19 cellular contexts compared by ENCODE assay signal in the genomic region with DNA sequence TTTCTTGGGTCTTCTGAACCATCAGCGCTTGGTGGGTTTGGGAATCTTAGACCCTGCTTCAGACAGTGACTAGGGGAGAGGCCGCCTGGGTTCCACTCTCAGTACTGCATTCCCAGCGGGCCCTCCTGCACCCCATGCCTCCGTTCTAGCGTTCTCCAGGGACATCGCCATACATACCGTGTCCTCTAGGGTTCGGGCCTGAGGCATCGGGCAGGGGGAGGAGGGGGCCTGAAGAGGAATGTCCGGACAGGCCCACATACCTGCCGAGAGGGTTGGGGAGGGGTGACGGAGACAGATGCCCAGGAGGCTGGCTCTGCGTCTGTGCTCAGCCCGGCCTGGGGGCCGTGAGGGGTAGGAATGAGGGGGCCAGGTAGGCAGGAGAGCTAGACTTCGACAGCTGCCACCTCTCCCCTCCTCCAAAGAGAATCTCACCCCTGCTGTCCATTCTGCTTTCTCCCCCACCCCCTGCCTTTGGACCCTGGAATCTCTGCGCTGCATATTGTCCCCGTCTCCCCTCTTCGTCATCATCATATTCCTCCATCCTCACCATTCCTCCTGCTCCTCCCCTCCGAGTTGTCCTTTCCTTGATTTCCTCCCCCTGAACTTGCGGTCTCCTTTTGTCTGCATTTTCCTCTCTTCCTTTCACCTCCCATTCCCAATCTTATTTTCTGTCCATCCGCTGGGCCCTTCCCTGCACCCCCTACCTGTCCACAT. TPM values are rescaled to one million over a fixed set of nuclear protein-coding genes. Genes with fewer than 3 reads are reported as not detected.
DNase-seq lines count a peak whose midpoint lies in the region; ATAC-seq and TF ChIP-seq lines count a peak whose summit lies in the region.
"Had no signal": no experiment of that assay in that cellular context is flagged by ENCODE, and none has a peak within 500 bp of the region (broad histone marks: within the 10 kb centered on the region; RNA-seq: fewer than 3 reads in every experiment).

No MANE protein-coding gene starts in this region.

- H3K36me3 ChIP-seq in CD8-positive, alpha-beta memory T cell (ENCODE audit: insufficient read depth, low read length), result no peaks in the 10 kb centered on the region
- H3K36me3 ChIP-seq in HEK293 (ENCODE audit: control insufficient read depth in 2 of 2, insufficient read depth in 1 of 2, low read length in 2 of 2) (no peaks in the 10 kb centered on the region), BE2C (no peaks in the 10 kb centered on the region)
- H3K36me3 ChIP-seq: BLaER1, lower lobe of right lung, neutrophil, Peyer's patch, tibial artery had no signal

- intact Hi-C loops in dorsolateral prefrontal cortex (cut with DNase I), result no loop called here

- H3K36me3 Mint-ChIP-seq in CD8-positive, alpha-beta memory T cell, result no peaks in the 10 kb centered on the region
- no peaks in the 10 kb centered on the region for H3K36me3 Mint-ChIP-seq in nephron progenitor cell (ENCODE audit: low read depth)

- H3K27ac ChIP-seq in CD8-positive, alpha-beta memory T cell (ENCODE audit: low read depth, low read length), result no peak overlapping the region
- H3K27ac ChIP-seq in HEK293 (ENCODE audit: extremely low read depth, low read depth, low read length) (no peak overlapping the region), dorsolateral prefrontal cortex (no peak overlapping the region)
- H3K27ac ChIP-seq: BLaER1, lower lobe of right lung, neutrophil, Peyer's patch, tibial artery, VCaP had no signal

- peaks cover 24 to 42% (median 32%) of the 10 kb centered on the region in 3 donors for H3K4me1 Mint-ChIP-seq in CD8-positive, alpha-beta memory T cell
- H3K4me1 Mint-ChIP-seq in nephron progenitor cell, result peaks cover 23% of the 10 kb centered on the region

- POLR2A ChIA-PET in CD8-positive, alpha-beta memory T cell (lab: Charles Lee), result no interaction called here
- POLR2A ChIA-PET in HEK293 (lab: Yijun Ruan, JAX), result no interaction called here

- no peaks in the 10 kb centered on the region for H3K9me3 Mint-ChIP-seq in CD8-positive, alpha-beta memory T cell
- peaks cover 5% of the 10 kb centered on the region for H3K9me3 Mint-ChIP-seq in nephron progenitor cell
- H3K9me3 Mint-ChIP-seq: activated naive CD4-positive, alpha-beta T cell treated with anti-CD3 and anti-CD28 coated beads, Interleukin-2, amount 50 U/mL, for 72 hours had no signal

- H3K27me3 Mint-ChIP-seq in CD8-positive, alpha-beta memory T cell, result peaks cover 34 to 64% of the 10 kb centered on the region in 2 donors
- H3K27me3 Mint-ChIP-seq in nephron progenitor cell (ENCODE audit: low read depth, poor library complexity), result peaks cover 100% of the 10 kb centered on the region

- no peaks in the 10 kb centered on the region for H3K9me3 ChIP-seq in CD8-positive, alpha-beta memory T cell (ENCODE audit: low read length)
- H3K9me3 ChIP-seq in HEK293 (ENCODE audit: control insufficient read depth, insufficient read depth, low read depth, low read length) (no peaks in the 10 kb centered on the region), BE2C (no peaks in the 10 kb centered on the region)
- H3K9me3 ChIP-seq: BLaER1, lower lobe of right lung, neutrophil, Peyer's patch, tibial artery had no signal

- CTCF ChIA-PET in CD8-positive, alpha-beta memory T cell (lab: Charles Lee), result interaction anchor here (0.9 to 23.1 kb wide), 6 partner anchors 9 to 119 kb away, joined by 3 to 1010 read pairs (median 4); no protein-coding TSS in a partner anchor
- CTCF ChIA-PET in HEK293 (lab: Yijun Ruan, JAX), result interaction anchor here (0.8 to 17.7 kb wide), 3 partner anchors 23 to 27 kb away, joined by 3 to 552 read pairs (median 4); no protein-coding TSS in a partner anchor

- peak overlapping the region in 4 of 7 donors; percentile 53 to 77 (median 68) for H3K4me3 Mint-ChIP-seq in CD8-positive, alpha-beta memory T cell
- peak overlapping the region; percentile 57 for H3K4me3 Mint-ChIP-seq in nephron progenitor cell

- TF ChIP-seq CTCF in HEK293 (tag by site-specific recombination; IDR thresholded peaks at IDR 0.05), result no peak
- TF ChIP-seq CTCF in dorsolateral prefrontal cortex (IDR thresholded peaks at IDR 0.05 in 54 of 56, conservative IDR thresholded peaks at IDR 0.05 in 2 of 56; ENCODE audit: low read depth in 1 of 56, partially characterized antibody in 56 of 56), result no peak
- TF ChIP-seq CTCF in nephron progenitor cell (IDR thresholded peaks at IDR 0.05), result no peak
- no peak for TF ChIP-seq CTCF in BE2C (IDR thresholded peaks at IDR 0.05; ENCODE audit: low read depth, low read length)

- DNase-seq in CD8-positive, alpha-beta memory T cell, result no peak
- DNase-seq in dorsolateral prefrontal cortex (no peak), nephron progenitor cell (no peak), cerebellar cortex (ENCODE audit: low spot score) (no peak), BE2C (no peak)
- DNase-seq in stimulated activated CD4-positive, alpha-beta T cell treated with anti-CD3 and anti-CD28 coated beads, Interleukin-2, amount 100 ng/mL, for 48 hours, result no peak
- DNase-seq: lower lobe of right lung; NCI-H526; Peyer's patch; stimulated activated CD4-positive, alpha-beta T cell treated with anti-CD3 and anti-CD28 coated beads, Interleukin-1b, Interleukin-23, amount 100 ng/mL, for 48 hours; tibial artery had no signal

- peak overlapping the region in 1 of 8 donors; percentile 68 for H3K27ac Mint-ChIP-seq in CD8-positive, alpha-beta memory T cell
- H3K27ac Mint-ChIP-seq in nephron progenitor cell, result no peak overlapping the region
- H3K27ac Mint-ChIP-seq: activated naive CD4-positive, alpha-beta T cell treated with anti-CD3 and anti-CD28 coated beads, Interleukin-2, amount 50 U/mL, for 72 hours had no signal

- peaks cover 19% of the 10 kb centered on the region for H3K27me3 ChIP-seq in CD8-positive, alpha-beta memory T cell (ENCODE audit: insufficient read depth, low read length, poor library complexity, severe bottlenecking)
- H3K27me3 ChIP-seq in dorsolateral prefrontal cortex (peaks cover 0 to 87% (median 54%) of the 10 kb centered on the region in 45 donors), BE2C (no peaks in the 10 kb centered on the region)

- H3K4me1 ChIP-seq in CD8-positive, alpha-beta memory T cell (ENCODE audit: insufficient read depth, low read length), result peaks cover 32% of the 10 kb centered on the region
- H3K4me1 ChIP-seq in HEK293 (ENCODE audit: control insufficient read depth, insufficient read depth, low read length) (no peaks in the 10 kb centered on the region), BE2C (peaks cover 35% of the 10 kb centered on the region)

- H3K4me3 ChIP-seq in CD8-positive, alpha-beta memory T cell (ENCODE audit: low read length), result no peak overlapping the region
- H3K4me3 ChIP-seq in HEK293 (ENCODE audit: low read depth, low read length), result no peak overlapping the region
- peak overlapping the region in 34 of 59 donors; percentile 4 to 47 (median 28) for H3K4me3 ChIP-seq in dorsolateral prefrontal cortex
- H3K4me3 ChIP-seq in BE2C (ENCODE audit: low read depth, low read length), result no peak overlapping the region
- H3K4me3 ChIP-seq: BLaER1, lower lobe of right lung, tibial artery had no signal

- ATAC-seq in GM18520 (IDR thresholded peaks at IDR 0.05; ENCODE audit: unreplicated experiment), result no peak
- ATAC-seq: right cardiac atrium had no signal

TF ChIP-seq in HEK293, 187 proteins besides CTCF, POLR2A, EP300 and RAD21:
- TF ChIP-seq ZNF341 (tag by site-specific recombination; IDR thresholded peaks at IDR 0.05; ENCODE audit: low read depth), result 0 out of 2 replicates have a peak, but pooled peaks have one; percentile 12
- 0 out of 2 replicates have a peak, but pooled peaks have one; percentile 39 for TF ChIP-seq ZNF366 (tag by site-specific recombination; conservative IDR thresholded peaks at IDR 0.05)
- no peak for TF ChIP-seq ZNF335 (tag by site-specific recombination; conservative IDR thresholded peaks at IDR 0.05)
- TF ChIP-seq, protein P1, sequence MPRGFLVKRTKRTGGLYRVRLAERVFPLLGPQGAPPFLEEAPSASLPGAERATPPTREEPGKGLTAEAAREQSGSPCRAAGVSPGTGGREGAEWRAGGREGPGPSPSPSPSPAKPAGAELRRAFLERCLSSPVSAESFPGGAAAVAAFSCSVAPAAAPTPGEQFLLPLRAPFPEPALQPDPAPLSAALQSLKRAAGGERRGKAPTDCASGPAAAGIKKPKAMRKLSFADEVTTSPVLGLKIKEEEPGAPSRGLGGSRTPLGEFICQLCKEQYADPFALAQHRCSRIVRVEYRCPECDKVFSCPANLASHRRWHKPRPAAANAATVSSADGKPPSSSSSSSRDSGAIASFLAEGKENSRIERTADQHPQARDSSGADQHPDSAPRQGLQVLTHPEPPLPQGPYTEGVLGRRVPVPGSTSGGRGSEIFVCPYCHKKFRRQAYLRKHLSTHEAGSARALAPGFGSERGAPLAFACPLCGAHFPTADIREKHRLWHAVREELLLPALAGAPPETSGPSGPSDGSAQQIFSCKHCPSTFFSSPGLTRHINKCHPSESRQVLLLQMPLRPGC (tag by site-specific recombination; IDR thresholded peaks at IDR 0.05), result no peak
- peak; percentile 20; the same call in 1 of the 2 replicates for TF ChIP-seq PRDM1 (tag by site-specific recombination; IDR thresholded peaks at IDR 0.05)

RNA-seq across cellular contexts. Expression of a gene that starts 7.8 kb away (rescaled TPM):
- 1 to 10 TPM; 1.0 to 1.5 TPM for total RNA-seq in CD8-positive, alpha-beta memory T cell
- polyA plus RNA-seq in CD8-positive, alpha-beta memory T cell, result 1.1 TPM
- 1 to 10 TPM in 70 of 120 experiments, under 1 TPM in 49, not detected in 1; 0.25 to 3.3 (median 1.1) TPM for total RNA-seq in dorsolateral prefrontal cortex
- 8.7 TPM for polyA plus RNA-seq in BE2C (2012; ENCODE audit: insufficient read depth, insufficient read length, low read depth)
- total RNA-seq: fibroblast of villous mesenchyme, right cardiac atrium had no signal
- polyA plus RNA-seq: right cardiac atrium had no signal

RNA-seq across cellular contexts. Expression of a gene that starts 13.2 kb away (rescaled TPM):
- under 1 TPM; 0.27 to 0.42 TPM for total RNA-seq in CD8-positive, alpha-beta memory T cell
- polyA plus RNA-seq in CD8-positive, alpha-beta memory T cell, result 0.39 TPM
- total RNA-seq in dorsolateral prefrontal cortex, result 1 to 10 TPM in 58 of 120 experiments, under 1 TPM in 56, not detected in 6; 0.31 to 4.9 (median 1.0) TPM
- 103 TPM for polyA plus RNA-seq in BE2C (2012; ENCODE audit: insufficient read depth, insufficient read length, low read depth)
- total RNA-seq: activated naive CD4-positive, alpha-beta T cell treated with anti-CD3 and anti-CD28 coated beads, Interleukin-2, amount 50 U/mL, for 72 hours; fibroblast of villous mesenchyme; Peyer's patch had no signal

RNA-seq across cellular contexts. Expression of a gene that starts 41.2 kb away (rescaled TPM):
- total RNA-seq in CD8-positive, alpha-beta memory T cell, result not detected
- not detected for polyA plus RNA-seq in CD8-positive, alpha-beta memory T cell
- total RNA-seq in dorsolateral prefrontal cortex, result under 1 TPM in 2 of 120 experiments, not detected in 118; 0.44 to 0.60 TPM
- not detected for polyA plus RNA-seq in BE2C (2012; ENCODE audit: insufficient read depth, insufficient read length, low read depth)
- total RNA-seq: activated naive CD4-positive, alpha-beta T cell treated with anti-CD3 and anti-CD28 coated beads, Interleukin-2, amount 50 U/mL, for 72 hours; fibroblast of villous mesenchyme; lower lobe of right lung; Peyer's patch had no signal

Comparison
In these comparisons a context has a peak if more than half of its experiments do, and no peak if none do; other contexts are left out.
1. H3K4me3 ChIP-seq: peak in dorsolateral prefrontal cortex (34 of 59); none in CD8-positive, alpha-beta memory T cell (single experiment), HEK293 (single experiment) and BE2C (single experiment).